ENCODE assay signal across 18 cellular contexts in genomic region chr3:182294696-182295095, GRCh38.
DNase-seq lines count a peak whose midpoint lies in the region; ATAC-seq, FAIRE-seq and TF ChIP-seq lines count a peak whose summit lies in the region.
"Had no signal": no experiment of that assay in that cellular context is flagged by ENCODE, and none has a peak within 500 bp of the region (broad histone marks: within the 10 kb centered on the region; RNA-seq: fewer than 3 reads in every experiment).

No MANE protein-coding gene starts in this region.

- peaks cover 8% of the 10 kb centered on the region; the same call in 1 of the 2 replicates for H3K4me1 ChIP-seq in PC-3 (ENCODE audit: insufficient read depth, low read length)
- peaks cover 3% of the 10 kb centered on the region for H3K4me1 ChIP-seq in keratinocyte (ENCODE audit: control insufficient read depth, extremely low read depth, insufficient read depth, low read length)
- H3K4me1 ChIP-seq in neural progenitor cell: peaks cover 17% of the 10 kb centered on the region

- H4K20me1 ChIP-seq in PC-3 (ENCODE audit: low read length) (no peaks in the 10 kb centered on the region), keratinocyte (ENCODE audit: control insufficient read depth, extremely low read depth, insufficient read depth, low read length) (no peaks in the 10 kb centered on the region), neural progenitor cell (ENCODE audit: low read depth) (no peaks in the 10 kb centered on the region)

- dilution Hi-C loops in keratinocyte (cut with MboI; ENCODE audit: extremely low pct_ligation_motif_present, low sequenced_read_pairs): no loop called here

- no peaks in the 10 kb centered on the region for H3K9me3 ChIP-seq in PC-3 (ENCODE audit: low read length)
- H3K9me3 ChIP-seq in keratinocyte (ENCODE audit: control insufficient read depth, low read depth, low read length): no peaks in the 10 kb centered on the region
- H3K9me3 ChIP-seq in neural progenitor cell (ENCODE audit: low read depth): no peaks in the 10 kb centered on the region

- no peaks in the 10 kb centered on the region for H3K9me2 ChIP-seq in PC-3 (replicated peaks; ENCODE audit: low read length)

- H3K79me2 ChIP-seq in PC-3 (ENCODE audit: low read length) (no peaks in the 10 kb centered on the region), keratinocyte (ENCODE audit: control insufficient read depth, insufficient read depth, low read length) (no peaks in the 10 kb centered on the region), neural progenitor cell (ENCODE audit: low read depth) (no peaks in the 10 kb centered on the region)

- H3K9ac ChIP-seq in PC-3 (ENCODE audit: low read length) (no peak overlapping the region), keratinocyte (ENCODE audit: control insufficient read depth, extremely low read depth, insufficient read depth, low read length) (no peak overlapping the region), neural progenitor cell (no peak overlapping the region)

- H3K4me3 ChIP-seq in PC-3 (ENCODE audit: low read length): no peak overlapping the region
- no peak overlapping the region for H3K4me3 ChIP-seq in keratinocyte (ENCODE audit: control insufficient read depth in 2 of 3, extremely low read depth in 1 of 3, insufficient read depth in 2 of 3, low read depth in 1 of 3, low read length in 3 of 3)
- H3K4me3 ChIP-seq in neural progenitor cell: no peak overlapping the region

- H2AFZ ChIP-seq in PC-3 (ENCODE audit: low read length) (0 out of 2 replicates have a peak overlapping the region, but pooled peaks have one; percentile 14), keratinocyte (ENCODE audit: control insufficient read depth, low read length) (peak overlapping the region; percentile 35), neural progenitor cell (replicated peaks) (peak overlapping the region; percentile 61)

- peaks cover 16% of the 10 kb centered on the region for H3K4me1 Mint-ChIP-seq in neural progenitor cell
- H3K4me1 Mint-ChIP-seq: CD14-positive monocyte, H9 had no signal

- BruUV-seq in PC-3 (replicated peaks; lab: Mats Ljungman, UMichigan): no TSS peak

- no peak overlapping the region for H3K4me3 Mint-ChIP-seq in neural progenitor cell
- H3K4me3 Mint-ChIP-seq: CD14-positive monocyte; CD8-positive, alpha-beta T cell; H9 had no signal

- peak overlapping the region; percentile 64 for H3K27ac Mint-ChIP-seq in neural progenitor cell
- H3K27ac Mint-ChIP-seq: CD14-positive monocyte; CD8-positive, alpha-beta T cell; H9 had no signal

- no peaks in the 10 kb centered on the region for H3K36me3 ChIP-seq in PC-3 (ENCODE audit: low read depth, low read length)
- H3K36me3 ChIP-seq in keratinocyte (ENCODE audit: control insufficient read depth in 2 of 2, extremely low read depth in 1 of 2, insufficient read depth in 2 of 2, low read length in 2 of 2): no peaks in the 10 kb centered on the region
- no peaks in the 10 kb centered on the region for H3K36me3 ChIP-seq in neural progenitor cell

- no peaks in the 10 kb centered on the region for H3F3A ChIP-seq in PC-3 (ENCODE audit: low read length, unreplicated experiment)
- no peaks in the 10 kb centered on the region for H3F3A ChIP-seq in neural progenitor cell (ENCODE audit: low read depth)

- H3K27ac ChIP-seq in PC-3 (ENCODE audit: low read length): no peak overlapping the region
- no peak overlapping the region for H3K27ac ChIP-seq in keratinocyte (ENCODE audit: control insufficient read depth, insufficient read depth, low read length)
- no peak overlapping the region for H3K27ac ChIP-seq in neural progenitor cell

- no peak for DNase-seq in PC-3
- DNase-seq in keratinocyte (ENCODE audit: low read depth, low spot score): no peak
- DNase-seq in neural progenitor cell (ENCODE audit: low spot score): no peak
- no peak for DNase-seq in RKO (ENCODE audit: low spot score)
- DNase-seq: CD8-positive, alpha-beta T cell; COR-L47; DMS153; DMS79 treated with DMSO at 0.1 percent for 48 hours; GOT3; H9 had no signal

- TF ChIP-seq CTCF in PC-3 (conservative IDR thresholded peaks at IDR 0.05; ENCODE audit: low read depth, low read length) (no peak), keratinocyte (optimal IDR thresholded peaks at IDR 0.05 in 1 of 3, IDR thresholded peaks at IDR 0.05 in 1 of 3, conservative IDR thresholded peaks at IDR 0.05 in 1 of 3; ENCODE audit: extremely low read depth in 1 of 3, insufficient read depth in 2 of 3, low read length in 3 of 3) (no peak), neural progenitor cell (IDR thresholded peaks at IDR 0.05) (no peak)

- intact Hi-C loops in PC-3 (cut with micrococcal nuclease): no loop called here

- CTCF ChIA-PET in PC-3 (lab: Charles Lee): no interaction called here

- H3K27me3 Mint-ChIP-seq in neural progenitor cell (ENCODE audit: insufficient read depth, low read depth): no peaks in the 10 kb centered on the region

- H3K4me2 ChIP-seq in PC-3 (ENCODE audit: low read length): no peak overlapping the region
- H3K4me2 ChIP-seq in keratinocyte (ENCODE audit: control insufficient read depth, extremely low read depth, insufficient read depth, low read depth, low read length): no peak overlapping the region
- no peak overlapping the region for H3K4me2 ChIP-seq in neural progenitor cell

- no peaks in the 10 kb centered on the region for H3K9me3 Mint-ChIP-seq in neural progenitor cell
- H3K9me3 Mint-ChIP-seq: CD8-positive, alpha-beta T cell; H9 had no signal

- H3K9me1 ChIP-seq in keratinocyte (ENCODE audit: control insufficient read depth, extremely low read depth, insufficient read depth, low read length): no peaks in the 10 kb centered on the region

- ATAC-seq in PC-3: no peak
- ATAC-seq in GM21367 (IDR thresholded peaks at IDR 0.05; ENCODE audit: unreplicated experiment): no peak
- no peak for ATAC-seq in HG02759 (IDR thresholded peaks at IDR 0.05; ENCODE audit: unreplicated experiment)
- ATAC-seq: CD8-positive, alpha-beta T cell; HepG2 had no signal

- POLR2A ChIA-PET in PC-3 (lab: Charles Lee; ENCODE audit: unreplicated experiment): no interaction called here

- H3K27me3 ChIP-seq in PC-3 (ENCODE audit: low read length) (no peaks in the 10 kb centered on the region), keratinocyte (ENCODE audit: control insufficient read depth, extremely low read depth, insufficient read depth, low read length) (no peaks in the 10 kb centered on the region), neural progenitor cell (no peaks in the 10 kb centered on the region)

- no peaks in the 10 kb centered on the region for H3K36me3 Mint-ChIP-seq in neural progenitor cell
- H3K36me3 Mint-ChIP-seq: CD14-positive monocyte; CD8-positive, alpha-beta T cell had no signal

- FAIRE-seq in keratinocyte (lab: Jason Lieb, UNC): no peak
- FAIRE-seq: D721Med, G401.6, GM12891, HepG2, HTR-8/SVneo had no signal
